Comparison of ENCODE assay signal across 11 cellular contexts in genomic region chr11:83054904-83055380, GRCh38. TPM values are rescaled to one million over a fixed set of nuclear protein-coding genes. Genes with fewer than 3 reads are reported as not detected.
DNase-seq lines count a peak whose midpoint lies in the region; ATAC-seq and TF ChIP-seq lines count a peak whose summit lies in the region.
"Had no signal": no experiment of that assay in that cellular context is flagged by ENCODE, and none has a peak within 500 bp of the region (broad histone marks: within the 10 kb centered on the region; RNA-seq: fewer than 3 reads in every experiment).

No MANE protein-coding gene starts in this region.

- TF ChIP-seq CTCF in liver (IDR thresholded peaks at IDR 0.05; ENCODE audit: low read depth, low read length, missing input control), result no peak
- TF ChIP-seq CTCF in H9 (conservative IDR thresholded peaks at IDR 0.05), result no peak

- H3K27me3 Mint-ChIP-seq in H9 (ENCODE audit: low read depth), result no peaks in the 10 kb centered on the region

- no peak for TF ChIP-seq RAD21 in liver (IDR thresholded peaks at IDR 0.05)

- no peak overlapping the region for H3K4me3 ChIP-seq in liver (ENCODE audit: low read depth in 1 of 3, low read length in 3 of 3)
- H3K4me3 ChIP-seq: K562 had no signal

- ATAC-seq in GM18867 (IDR thresholded peaks at IDR 0.05; ENCODE audit: unreplicated experiment) (peak; percentile 69), HG02938 (IDR thresholded peaks at IDR 0.05; ENCODE audit: unreplicated experiment) (peak; percentile 74)
- ATAC-seq: K562 had no signal

- no peak overlapping the region for H3K4me3 Mint-ChIP-seq in H9

- no peaks in the 10 kb centered on the region for H4K20me1 ChIP-seq in H9 (ENCODE audit: control insufficient read depth, insufficient read depth, insufficient read length)

- H3K9ac ChIP-seq in liver (ENCODE audit: low read depth in 1 of 2, low read length in 2 of 2), result no peak overlapping the region
- no peak overlapping the region for H3K9ac ChIP-seq in H9 (ENCODE audit: extremely low read depth, insufficient read length, low read length)

- no peak overlapping the region for H2AFZ ChIP-seq in H9 (ENCODE audit: low read length)

- no peak overlapping the region for H3T11ph ChIP-seq in H9 (ENCODE audit: low read length)

- no peak overlapping the region for H3K4me2 ChIP-seq in H9 (ENCODE audit: insufficient read depth, insufficient read length, low read length)

- H3K9me3 ChIP-seq in liver (ENCODE audit: control insufficient read depth in 4 of 4, low read length in 3 of 4), result no peaks in the 10 kb centered on the region
- no peaks in the 10 kb centered on the region for H3K9me3 ChIP-seq in H9 (ENCODE audit: control insufficient read depth, low read depth, low read length)

- no peak overlapping the region for H4K91ac ChIP-seq in H9 (ENCODE audit: insufficient read length, low read depth, low read length)

- H2BK5ac ChIP-seq in H9 (ENCODE audit: insufficient read length, low read length), result no peak overlapping the region

- H3K56ac ChIP-seq in H9 (ENCODE audit: insufficient read length, low read depth, low read length), result no peak overlapping the region

- no peak overlapping the region for H4K5ac ChIP-seq in H9 (ENCODE audit: insufficient read length, low read depth, low read length)

- H3K4ac ChIP-seq in H9 (ENCODE audit: low read depth, low read length), result no peak overlapping the region

- no peaks in the 10 kb centered on the region for H3K27me3 ChIP-seq in liver (ENCODE audit: control insufficient read depth in 4 of 4, insufficient read depth in 4 of 4, low read length in 3 of 4)
- H3K27me3 ChIP-seq in H9 (ENCODE audit: insufficient read depth, low read length), result no peaks in the 10 kb centered on the region

- H3K9me3 Mint-ChIP-seq in H9, result no peaks in the 10 kb centered on the region

- DNase-seq in NCI-H345 treated with DMSO at 0.1 percent for 48 hours (lab: John Stamatoyannopoulos, UW; ENCODE audit: unreplicated experiment) (peak; percentile 23), H9 (no peak), EL (no peak), AML-193 (lab: John Stamatoyannopoulos, UW) (no peak)
- DNase-seq in activated CD8-positive, alpha-beta memory T cell treated with anti-CD3 and anti-CD28 coated beads for 24 hours, result no peak
- DNase-seq: cortex of kidney, mesenchymal stem cell had no signal

- no peaks in the 10 kb centered on the region for H3K79me1 ChIP-seq in H9 (ENCODE audit: insufficient read depth, low read depth, low read length, poor library complexity, severe bottlenecking)

- no peak overlapping the region for H2BK15ac ChIP-seq in H9 (ENCODE audit: low read depth, low read length)

- H3K36me3 Mint-ChIP-seq in H9 (ENCODE audit: insufficient read depth in 1 of 3, low read depth in 3 of 3), result no peaks in the 10 kb centered on the region

- H2BK120ac ChIP-seq in H9 (ENCODE audit: low read depth, low read length, poor library complexity, severe bottlenecking), result no peak overlapping the region

- H3K4me1 ChIP-seq in liver (ENCODE audit: control insufficient read depth in 4 of 4, insufficient read depth in 4 of 4, low read length in 3 of 4) (peaks cover 0 to 5% (median 0%) of the 10 kb centered on the region in 4 donors), H9 (ENCODE audit: insufficient read depth, low read length) (no peaks in the 10 kb centered on the region; the same call in 1 of the 2 replicates)

- H3K27ac Mint-ChIP-seq in H9, result no peak overlapping the region

- no peak overlapping the region for H2BK20ac ChIP-seq in H9 (ENCODE audit: low read depth, low read length, poor library complexity, severe bottlenecking)

- no peak overlapping the region for H2AK5ac ChIP-seq in H9 (ENCODE audit: insufficient read length, low read length)

- H3K79me2 ChIP-seq in H9 (ENCODE audit: insufficient read depth, low read length), result no peaks in the 10 kb centered on the region; the same call in 1 of the 2 replicates

- H3K23ac ChIP-seq in H9 (ENCODE audit: insufficient read length, low read depth, low read length), result no peak overlapping the region

- H3K36me3 ChIP-seq in liver (ENCODE audit: control insufficient read depth in 4 of 4, insufficient read depth in 3 of 4, low read depth in 1 of 4, low read length in 3 of 4), result no peaks in the 10 kb centered on the region

- H3K18ac ChIP-seq in H9 (ENCODE audit: insufficient read length, low read depth, low read length), result no peak overlapping the region

- no peak overlapping the region for H3K14ac ChIP-seq in H9 (ENCODE audit: insufficient read depth, low read length)

- H4K8ac ChIP-seq in H9 (replicated peaks; ENCODE audit: insufficient read length, low read depth, low read length), result no peak overlapping the region

- H3K27ac ChIP-seq in liver (ENCODE audit: low read depth in 1 of 2, low read length in 2 of 2) (no peak overlapping the region), H9 (ENCODE audit: insufficient read length, low read depth, low read length) (no peak overlapping the region)

- WGBS in liver, result 96% methylated on average over 3 of the region's 3 CpGs
- WGBS in H9 (ENCODE audit: extremely low coverage, insufficient read length, low lambda C conversion rate), result no CpG with 5 or more reads among the region's 3 CpGs

- no peak overlapping the region for H2BK12ac ChIP-seq in H9 (ENCODE audit: insufficient read length, low read depth, low read length)

- H3K4me1 Mint-ChIP-seq in H9, result peaks cover 9 to 11% of the 10 kb centered on the region in 2 experiments

- H3K23me2 ChIP-seq in H9 (ENCODE audit: insufficient read length, low read depth, low read length, poor library complexity, severe bottlenecking), result no peaks in the 10 kb centered on the region

TF ChIP-seq in liver, 16 proteins besides CTCF, POLR2A, EP300 and RAD21:
- no peak for TF ChIP-seq ZBTB33 (IDR thresholded peaks at IDR 0.05)
- no peak for TF ChIP-seq TAF1 (conservative IDR thresholded peaks at IDR 0.05)
- no peak for TF ChIP-seq GABPA (IDR thresholded peaks at IDR 0.05 in 1 of 2, conservative IDR thresholded peaks at IDR 0.05 in 1 of 2)
- TF ChIP-seq ATF3 (IDR thresholded peaks at IDR 0.05), result no peak
- TF ChIP-seq YY1 (IDR thresholded peaks at IDR 0.05), result peak; percentile 56
- TF ChIP-seq RXRA (IDR thresholded peaks at IDR 0.05), result peak in 1 of 2 donors; percentile 13
- TF ChIP-seq JUND (IDR thresholded peaks at IDR 0.05), result peak in 1 of 2 donors; percentile 76
- peak; percentile 37 to 75 for TF ChIP-seq HNF4A (conservative IDR thresholded peaks at IDR 0.05)
- TF ChIP-seq NR2F2 (IDR thresholded peaks at IDR 0.05), result no peak
- TF ChIP-seq HNF4G (IDR thresholded peaks at IDR 0.05), result no peak

RNA-seq across cellular contexts. Expression of gene RAB30, which starts 16.8 kb away (rescaled TPM):
- total RNA-seq in liver (1 to 10 TPM; 3.1 to 5.4 TPM), H9 (2021) (4.8 and 5.7 TPM in 2 replicates)
- polyA plus RNA-seq in liver, result 1 to 10 TPM; 2.4 to 3.3 TPM
